In genomic region chr4:151129801-151130200, GRCh38 we compare ENCODE assay signal across 23 cellular contexts.
"Had no signal": no experiment of that assay in that cellular context is flagged by ENCODE, and none has a peak within 500 bp of the region (broad histone marks: within the 10 kb centered on the region; RNA-seq: fewer than 3 reads in every experiment).

No MANE protein-coding gene starts in this region.

- H3K27ac Mint-ChIP-seq: activated naive CD4-positive, alpha-beta T cell treated with anti-CD3 and anti-CD28 coated beads, Interleukin-2, amount 50 U/mL, for 24 hours; memory B cell; naive B cell; stimulated activated memory B cell treated with anti-CD40 and anti-IgM and Interleukin-4, amounts not matched to agents 10 μg/mL and 1 μg/mL and 100 μg/mL, for 72 hours; T-helper 1 cell treated with Interleukin-12 subunit alpha and Interleukin-12 subunit beta and Interleukin-4 antibody, amounts not matched to agents 30 μg/mL and 1 μg/mL, for 36 hours had no signal

- H3K4me3 Mint-ChIP-seq: activated naive CD4-positive, alpha-beta T cell treated with anti-CD3 and anti-CD28 coated beads, Interleukin-2, amount 50 U/mL, for 24 hours; memory B cell; neural crest cell; stimulated activated memory B cell treated with anti-CD40 and anti-IgM and Interleukin-4, amounts not matched to agents 10 μg/mL and 1 μg/mL and 100 μg/mL, for 72 hours; T-helper 1 cell treated with Interleukin-12 subunit alpha and Interleukin-12 subunit beta and Interleukin-4 antibody, amounts not matched to agents 30 μg/mL and 1 μg/mL, for 36 hours had no signal

- ATAC-seq: activated CD4-positive, CD25-positive, alpha-beta regulatory T cell treated with anti-CD3 and anti-CD28 coated beads, Interleukin-2, amount 50 U/mL, for 24 hours; left lung; mucosa of descending colon; stimulated activated memory B cell treated with anti-CD40 and anti-IgM and Interleukin-4, amounts not matched to agents 10 μg/mL and 1 μg/mL and 100 μg/mL, for 72 hours had no signal

- H3K27me3 ChIP-seq: ascending aorta, left lung, sigmoid colon, upper lobe of left lung had no signal

- H3K9me3 ChIP-seq: ascending aorta, left lung, mucosa of descending colon, prostate gland, sigmoid colon, thoracic aorta, upper lobe of left lung had no signal

- H3K4me1 Mint-ChIP-seq: activated naive CD4-positive, alpha-beta T cell treated with anti-CD3 and anti-CD28 coated beads, Interleukin-2, amount 50 U/mL, for 24 hours; memory B cell; neural crest cell; stimulated activated memory B cell treated with anti-CD40 and anti-IgM and Interleukin-4, amounts not matched to agents 10 μg/mL and 1 μg/mL and 100 μg/mL, for 72 hours had no signal

- H3K36me3 ChIP-seq: prostate gland had no signal

- FAIRE-seq: keratinocyte had no signal

- H3K27ac ChIP-seq: ascending aorta, coronary artery, prostate gland, sigmoid colon, thoracic aorta had no signal

- H3K36me3 Mint-ChIP-seq: activated naive CD4-positive, alpha-beta T cell treated with anti-CD3 and anti-CD28 coated beads, Interleukin-2, amount 50 U/mL, for 24 hours; naive B cell had no signal

- H3K4me3 ChIP-seq: ascending aorta, coronary artery, left lung, mucosa of descending colon, prostate gland, sigmoid colon, thoracic aorta, upper lobe of left lung had no signal

- H3K27me3 Mint-ChIP-seq: activated naive CD4-positive, alpha-beta T cell treated with anti-CD3 and anti-CD28 coated beads, Interleukin-2, amount 50 U/mL, for 24 hours; naive B cell; stimulated activated memory B cell treated with anti-CD40 and anti-IgM and Interleukin-4, amounts not matched to agents 10 μg/mL and 1 μg/mL and 100 μg/mL, for 72 hours had no signal

- DNase-seq: activated CD4-positive, alpha-beta T cell treated with anti-CD3 and anti-CD28 coated beads, Interleukin-2, amount 50 U/mL, for 1 hour; activated CD8-positive, alpha-beta memory T cell treated with anti-CD3 and anti-CD28 coated beads for 24 hours; activated gamma-delta T cell; effector CD4-positive, alpha-beta T cell; foreskin fibroblast; glutamatergic neuron; left lung; mucosa of descending colon; naive B cell; sigmoid colon; stimulated activated CD4-positive, alpha-beta T cell treated with anti-CD3 and anti-CD28 coated beads, Interleukin-4, amount 100 ng/mL, for 4 hours; upper lobe of left lung had no signal

- H3K4me1 ChIP-seq: ascending aorta, left lung, prostate gland, sigmoid colon had no signal

- H3K9me3 Mint-ChIP-seq: activated naive CD4-positive, alpha-beta T cell treated with anti-CD3 and anti-CD28 coated beads, Interleukin-2, amount 50 U/mL, for 24 hours; memory B cell; naive B cell; neural crest cell; stimulated activated memory B cell treated with anti-CD40 and anti-IgM and Interleukin-4, amounts not matched to agents 10 μg/mL and 1 μg/mL and 100 μg/mL, for 72 hours; T-helper 1 cell treated with Interleukin-12 subunit alpha and Interleukin-12 subunit beta and Interleukin-4 antibody, amounts not matched to agents 30 μg/mL and 1 μg/mL, for 36 hours had no signal
